Comparison of ENCODE assay signal across 8 cellular contexts in genomic region chr6:42781811-42782688, GRCh38. TPM values are rescaled to one million over a fixed set of nuclear protein-coding genes. Genes with fewer than 3 reads are reported as not detected.
A peak's percentile ranks its signal among the peaks of the same experiment; 100 is the strongest.
DNase-seq lines count a peak whose midpoint lies in the region; ATAC-seq, FAIRE-seq and TF ChIP-seq lines count a peak whose summit lies in the region.

BICRAL (plus strand) TSS chr6:42782052; CDS start chr6:42822023, 39,971 bp downstream.

- DNase-seq in AG09319 (ENCODE audit: extremely low read depth, low read depth) = peak; percentile 69
- peak; percentile 76 for DNase-seq in HCEC 1CT
- DNase-seq in NCI-H526 treated with DMSO at 0.1 percent for 48 hours (lab: John Stamatoyannopoulos, UW) = peak; percentile 59
- peak; percentile 70 to 72 for DNase-seq in activated CD4-positive, alpha-beta T cell treated with anti-CD3 and anti-CD28 coated beads, Interleukin-2, amount 50 U/mL, for 4 hours
- DNase-seq in HepG2 (ENCODE audit: low spot score) = peak; percentile 70
- DNase-seq in stimulated activated CD4-positive, alpha-beta T cell treated with anti-CD3 and anti-CD28 coated beads, Interleukin-2, amount 100 ng/mL, for 24 hours = peak; percentile 80 to 83

- TF ChIP-seq CTCF in AG09319 (IDR thresholded peaks at IDR 0.05; ENCODE audit: low read depth, low read length) (no peak), HepG2 (CRISPR knock-in tag; IDR thresholded peaks at IDR 0.05) (no peak)

- TF ChIP-seq EP300 in HepG2 (IDR thresholded peaks at IDR 0.05; ENCODE audit: low read depth in 2 of 2, low read length in 2 of 2) (no peak), HepG2 (CRISPR knock-in tag; IDR thresholded peaks at IDR 0.05; ENCODE audit: borderline replicate concordance) (no peak)

- TF ChIP-seq RAD21 in HepG2 (CRISPR knock-in tag; IDR thresholded peaks at IDR 0.05) = no peak

- CTCF ChIA-PET in HepG2 (lab: Yijun Ruan, JAX; ENCODE audit: low intra/inter-chr PET ratio, low total read pairs) = no interaction called here

- H3K4me1 ChIP-seq in HepG2 (ENCODE audit: insufficient read depth, low read length) = peaks cover 67% of the 10 kb centered on the region

- H3K27me3 Mint-ChIP-seq in dendritic cell treated with granulocyte-macrophage colony-stimulating factor and Interleukin-4, amounts not matched to agents 40 ng/mL and 50 ng/mL, for 4 days = no peaks in the 10 kb centered on the region

- no peaks in the 10 kb centered on the region for H3K9me3 Mint-ChIP-seq in dendritic cell treated with granulocyte-macrophage colony-stimulating factor and Interleukin-4, amounts not matched to agents 40 ng/mL and 50 ng/mL, for 4 days

- H3K79me2 ChIP-seq in HepG2 (ENCODE audit: insufficient read depth, low read length) = peaks cover 47% of the 10 kb centered on the region

- POLR2A ChIA-PET in HepG2 (lab: Yijun Ruan, JAX) = interaction anchor here (0.6 to 11.1 kb wide), 43 partner anchors 8 to 1033 kb away, joined by 3 to 270 read pairs (median 4); partner anchors contain the start of genes CNPY3, CUL7, PEX6 and PPP2R5D

- in situ Hi-C loops in HepG2 (cut with HindIII; ENCODE audit: extremely low pct_ligation_motif_present, low pct_unique_long_range_greater_than_20kb) = loop anchor here (5.0 kb wide), 1 partner anchor 35 kb away; the partner anchor contains the start of gene TBCC

- no peaks in the 10 kb centered on the region; a peak in 1 of 5 replicates for H3K27me3 ChIP-seq in HepG2 (ENCODE audit: control insufficient read depth in 1 of 2, insufficient read depth in 2 of 2, low read length in 2 of 2)

- intact Hi-C loops in dendritic cell treated with granulocyte-macrophage colony-stimulating factor and Interleukin-4, amounts not matched to agents 40 ng/mL and 50 ng/mL, for 4 days (cut with micrococcal nuclease) = loop anchor here (1.0 to 10.0 kb wide), 2 partner anchors 36 to 93 kb away; partner anchors contain the start of genes RPL7L1 and TBCC
- intact Hi-C loops in HepG2 (cut with micrococcal nuclease; ENCODE audit: unreplicated experiment) = loop anchor here (1.0 to 2.0 kb wide), 2 partner anchors 36 to 95 kb away; partner anchors contain the start of gene TBCC

- H3K4me1 Mint-ChIP-seq in dendritic cell treated with granulocyte-macrophage colony-stimulating factor and Interleukin-4, amounts not matched to agents 40 ng/mL and 50 ng/mL, for 4 days (ENCODE audit: low read depth) = peaks cover 7% of the 10 kb centered on the region

- FAIRE-seq in HepG2 (lab: Jason Lieb, UNC) = no peak

- BruUV-seq in HepG2 (replicated peaks; lab: Mats Ljungman, UMichigan) = no TSS peak

- H3K36me3 Mint-ChIP-seq in dendritic cell treated with granulocyte-macrophage colony-stimulating factor and Interleukin-4, amounts not matched to agents 40 ng/mL and 50 ng/mL, for 4 days (ENCODE audit: low read depth) = peaks cover 33% of the 10 kb centered on the region

- no peak within 1 kb of the TSS for H3K27ac Mint-ChIP-seq in dendritic cell treated with granulocyte-macrophage colony-stimulating factor and Interleukin-4, amounts not matched to agents 40 ng/mL and 50 ng/mL, for 4 days

- peaks cover 6% of the 10 kb centered on the region; the same call in 1 of the 2 replicates for H4K20me1 ChIP-seq in HepG2 (ENCODE audit: insufficient read depth, low read length)

- no peak within 1 kb of the TSS for H2AFZ ChIP-seq in HepG2 (ENCODE audit: low read length)

- peak within 1 kb of the TSS; percentile 89 for H3K4me3 Mint-ChIP-seq in dendritic cell treated with granulocyte-macrophage colony-stimulating factor and Interleukin-4, amounts not matched to agents 40 ng/mL and 50 ng/mL, for 4 days

- H3K4me3 ChIP-seq in HepG2 (replicated peaks in 1 of 3; ENCODE audit: insufficient read depth in 1 of 3, low read depth in 2 of 3, low read length in 3 of 3) = peak within 1 kb of the TSS; percentile 85 to 94 (median 92)

- H3K36me3 ChIP-seq in HepG2 (replicated peaks in 1 of 2; ENCODE audit: control insufficient read depth in 1 of 2, insufficient read depth in 2 of 2, low read length in 2 of 2) = no peaks in the 10 kb centered on the region

- H3K27ac ChIP-seq in HepG2 (ENCODE audit: extremely low read length, insufficient read depth, low read length) = peak within 1 kb of the TSS; percentile 98

- peak within 1 kb of the TSS; percentile 98 for H3K9ac ChIP-seq in HepG2 (ENCODE audit: insufficient read depth, low read depth, low read length)

- no peaks in the 10 kb centered on the region for H3K9me3 ChIP-seq in HepG2 (ENCODE audit: low read length)

- 1% methylated on average over 49 of the region's 70 CpGs for WGBS in HepG2 (ENCODE audit: low lambda C conversion rate)

- peak in 1 of 2 experiments; percentile 9; a peak in 2 of 4 replicates for TF ChIP-seq POLR2A in HepG2 (IDR thresholded peaks at IDR 0.05; ENCODE audit: insufficient read depth in 1 of 2, low read depth in 2 of 2, low read length in 2 of 2)

- ATAC-seq in HepG2 (peak; percentile 11; the same call in 2 of the 3 replicates), GM21390 (IDR thresholded peaks at IDR 0.05; ENCODE audit: unreplicated experiment) (no peak)

- peak within 1 kb of the TSS; percentile 78 for H3K4me2 ChIP-seq in HepG2 (ENCODE audit: low read depth, low read length)

TF ChIP-seq in HepG2, 621 proteins besides CTCF, POLR2A, EP300 and RAD21 (continues in another document):
- TF ChIP-seq RFXANK (CRISPR knock-in tag; IDR thresholded peaks at IDR 0.05) = no peak
- no peak for TF ChIP-seq ATM (IDR thresholded peaks at IDR 0.05; ENCODE audit: borderline replicate concordance)
- TF ChIP-seq ZNF362 (CRISPR knock-in tag; IDR thresholded peaks at IDR 0.05; ENCODE audit: borderline replicate concordance) = peak; percentile 83
- TF ChIP-seq ATRX (CRISPR knock-in tag; IDR thresholded peaks at IDR 0.05; ENCODE audit: borderline replicate concordance) = no peak
- no peak for TF ChIP-seq ZFYVE20 (CRISPR knock-in tag; IDR thresholded peaks at IDR 0.05; ENCODE audit: borderline replicate concordance, low read depth)
- TF ChIP-seq HOXA9 (CRISPR knock-in tag; IDR thresholded peaks at IDR 0.05; ENCODE audit: borderline replicate concordance) = no peak
- TF ChIP-seq NCOA1 (CRISPR knock-in tag; IDR thresholded peaks at IDR 0.05) = no peak
- TF ChIP-seq PRPF4 (IDR thresholded peaks at IDR 0.05; ENCODE audit: low read depth, low read length, poor library complexity, severe bottlenecking) = no peak
- peak; percentile 0; the same call in 1 of the 2 replicates for TF ChIP-seq PCBP1 (IDR thresholded peaks at IDR 0.05; ENCODE audit: borderline replicate concordance, low read depth, low read length)
- TF ChIP-seq TFDP2 (CRISPR knock-in tag; IDR thresholded peaks at IDR 0.05) = peak; percentile 43; the same call in 1 of the 2 replicates
- no peak for TF ChIP-seq TGIF2 (CRISPR knock-in tag; IDR thresholded peaks at IDR 0.05)

RNA-seq across cellular contexts. Expression of gene BICRAL, which starts in this region (rescaled TPM):
- 5.0 and 6.8 TPM in 2 replicates for total RNA-seq in HepG2 (2016; rRNA removed; fragmentation: Illumina TruSeq; extraction: Trizol)
- 1.6 and 1.9 TPM in 2 replicates for total RNA-seq in HepG2 (2016; cell fraction: cytosol; rRNA removed; fragmentation: Illumina TruSeq; extraction: Trizol; ENCODE audit: low read depth)
- 4.5 and 6.4 TPM in 2 replicates for total RNA-seq in HepG2 (2016; cell fraction: insoluble cytoplasmic fraction; rRNA removed; fragmentation: Illumina TruSeq; extraction: Trizol)
- total RNA-seq in HepG2 (2016; cell fraction: membrane; rRNA removed; fragmentation: Illumina TruSeq; extraction: Trizol) = 4.8 and 5.3 TPM in 2 replicates
- 4.9 and 6.1 TPM in 2 replicates for total RNA-seq in HepG2 (2016; cell fraction: nucleus; rRNA removed; fragmentation: Illumina TruSeq; extraction: Trizol)
- polyA plus RNA-seq in HepG2 (2011; rRNA removed) = 11.1 and 13.5 TPM in 2 replicates
- polyA plus RNA-seq in HepG2 (2011; cell fraction: cytosol; rRNA removed) = 9.5 and 11.4 TPM in 2 replicates
- polyA plus RNA-seq in HepG2 (2011; cell fraction: nucleus; rRNA removed) = 9.0 and 9.1 TPM in 2 replicates
- 7.3 and 7.8 TPM in 2 replicates for polyA plus RNA-seq in HepG2 (2012)
- 0.24 and 0.26 TPM in 2 replicates for polyA plus RNA-seq in HepG2 (2016; cell fraction: cytosol; fragmentation: Illumina TruSeq; extraction: Trizol; ENCODE audit: low read depth)
- 5.3 and 6.6 TPM in 2 replicates for polyA plus RNA-seq in HepG2 (2016; cell fraction: insoluble cytoplasmic fraction; fragmentation: Illumina TruSeq; extraction: Trizol; ENCODE audit: low read depth)
- 1.5 and 1.7 TPM in 2 replicates for polyA plus RNA-seq in HepG2 (2016; cell fraction: membrane; fragmentation: Illumina TruSeq; extraction: Trizol; ENCODE audit: low read depth)
- 8.7 and 9.2 TPM in 2 replicates for polyA plus RNA-seq in HepG2 (2016; cell fraction: nucleus; fragmentation: Illumina TruSeq; extraction: Trizol; ENCODE audit: insufficient read depth, low read depth)
- polyA minus RNA-seq in HepG2 (2011; rRNA and poly(A)+ RNA removed; ENCODE audit: low replicate concordance) = 16.6 and 32.3 TPM in 2 replicates
- polyA minus RNA-seq in HepG2 (2011; cell fraction: cytosol; rRNA and poly(A)+ RNA removed) = 14.7 and 15.5 TPM in 2 replicates
- 14.7 and 18.9 TPM in 2 replicates for polyA minus RNA-seq in HepG2 (2011; cell fraction: nucleus; rRNA and poly(A)+ RNA removed)
